1 cellular context compared by ENCODE assay signal in genomic region chr22:23857606-23858483, GRCh38.
TF ChIP-seq lines count a peak whose summit lies in the region.

Gene SLC2A11 (plus strand): TSS chr22:23857875. CDS start chr22:23858000, 125 bp downstream.

TF ChIP-seq in HepG2, 621 proteins besides CTCF, POLR2A, EP300 and RAD21 (continued from another document):
- TF ChIP-seq ZNF646 (CRISPR knock-in tag; IDR thresholded peaks at IDR 0.05) (peak; percentile 11; the same call in 1 of the 2 replicates), ZFYVE20 (CRISPR knock-in tag; IDR thresholded peaks at IDR 0.05; ENCODE audit: borderline replicate concordance, low read depth) (no peak), SIX4 (CRISPR knock-in tag; IDR thresholded peaks at IDR 0.05) (0 out of 2 replicates have a peak, but pooled peaks have one; percentile 49), MEF2D (CRISPR knock-in tag; IDR thresholded peaks at IDR 0.05) (0 out of 2 replicates have a peak, but pooled peaks have one; percentile 51), ELK4 (CRISPR knock-in tag; IDR thresholded peaks at IDR 0.05; ENCODE audit: borderline replicate concordance) (no peak), ZNF34 (CRISPR knock-in tag; IDR thresholded peaks at IDR 0.05; ENCODE audit: borderline replicate concordance) (no peak), HNF1A (IDR thresholded peaks at IDR 0.05; ENCODE audit: low read depth) (no peak), HNF1A (CRISPR knock-in tag; IDR thresholded peaks at IDR 0.05; ENCODE audit: borderline replicate concordance) (0 out of 2 replicates have a peak, but pooled peaks have one; percentile 17), ZNF281 (CRISPR knock-in tag; IDR thresholded peaks at IDR 0.05; ENCODE audit: borderline replicate concordance) (0 out of 2 replicates have a peak, but pooled peaks have one; percentile 18), BRD4 (CRISPR knock-in tag; IDR thresholded peaks at IDR 0.05) (0 out of 2 replicates have a peak, but pooled peaks have one; percentile 27), ZNF12 (CRISPR knock-in tag; IDR thresholded peaks at IDR 0.05) (0 out of 2 replicates have a peak, but pooled peaks have one; percentile 21), ZNF160 (CRISPR knock-in tag; IDR thresholded peaks at IDR 0.05) (no peak; the same call in none of the 2 replicates), ZNF788 (CRISPR knock-in tag; IDR thresholded peaks at IDR 0.05; ENCODE audit: borderline replicate concordance) (peak; percentile 13; the same call in 1 of the 2 replicates), ZKSCAN1 (IDR thresholded peaks at IDR 0.05; ENCODE audit: low read length) (0 out of 2 replicates have a peak, but pooled peaks have one; percentile 8), NONO (IDR thresholded peaks at IDR 0.05) (no peak), NONO (CRISPR knock-in tag; conservative IDR thresholded peaks at IDR 0.05) (no peak), ZNF33B (CRISPR knock-in tag; IDR thresholded peaks at IDR 0.05) (peak; percentile 55; the same call in 1 of the 2 replicates), SMARCC2 (IDR thresholded peaks at IDR 0.05) (no peak), HDAC6 (IDR thresholded peaks at IDR 0.05; ENCODE audit: low read depth, low read length) (no peak), HDAC2 (CRISPR knock-in tag; IDR thresholded peaks at IDR 0.05) (no peak), DMAP1 (CRISPR knock-in tag; IDR thresholded peaks at IDR 0.05) (no peak; the same call in 1 of the 2 replicates), JARID2 (CRISPR knock-in tag; IDR thresholded peaks at IDR 0.05; ENCODE audit: insufficient replicate concordance) (peak; percentile 55)
